Comparison of ENCODE assay signal across 19 cellular contexts in the genomic region with DNA sequence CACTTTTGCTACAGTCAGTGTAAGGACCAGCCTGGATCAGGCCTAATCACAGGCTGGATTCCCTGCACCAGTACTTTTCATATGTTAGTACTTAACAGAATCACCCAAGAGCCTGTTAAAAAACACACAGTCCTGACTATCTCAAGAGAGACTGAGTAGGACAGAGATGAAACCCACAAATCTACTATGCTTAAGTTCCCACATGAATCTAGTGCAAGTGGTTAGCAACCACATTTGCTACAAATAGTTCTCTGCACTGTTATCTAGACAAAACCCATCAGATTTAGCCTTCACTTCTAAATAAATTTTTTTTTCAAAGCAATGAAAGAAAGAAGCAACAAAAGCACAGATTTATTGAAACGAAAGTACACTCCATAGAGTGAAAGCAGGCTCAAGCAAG. TPM values are rescaled to one million over a fixed set of nuclear protein-coding genes. Genes with fewer than 3 reads are reported as not detected.
DNase-seq lines count a peak whose midpoint lies in the region; ATAC-seq and TF ChIP-seq lines count a peak whose summit lies in the region.
"Had no signal": no experiment of that assay in that cellular context is flagged by ENCODE, and none has a peak within 500 bp of the region (broad histone marks: within the 10 kb centered on the region; RNA-seq: fewer than 3 reads in every experiment).

No MANE protein-coding gene starts in this region.

- in situ Hi-C loops in GM13977 (cut with MboI; ENCODE audit: low pct_unique_long_range_greater_than_20kb, low sequenced_read_pairs, unreplicated experiment) = no loop called here

- H3K27me3 ChIP-seq in naive thymus-derived CD4-positive, alpha-beta T cell (ENCODE audit: control insufficient read depth in 2 of 2, insufficient read depth in 2 of 2, low read length in 2 of 2) = no peaks in the 10 kb centered on the region
- H3K27me3 ChIP-seq: MG63 had no signal

- TF ChIP-seq CTCF in GM13977 (IDR thresholded peaks at IDR 0.05; ENCODE audit: extremely low read depth, insufficient read depth, missing control alignments) (no peak), GM10266 (IDR thresholded peaks at IDR 0.05; ENCODE audit: control insufficient read depth, insufficient read depth, low read depth, missing control alignments) (no peak)

- H3K4me1 Mint-ChIP-seq in activated T-cell treated with anti-CD3 and anti-CD28 coated beads, Interleukin-2, amount 50 U/mL, for 24 hours (ENCODE audit: low read depth) = peaks cover 23% of the 10 kb centered on the region
- peaks cover 17 to 32% (median 23%) of the 10 kb centered on the region in 7 donors for H3K4me1 Mint-ChIP-seq in naive thymus-derived CD4-positive, alpha-beta T cell

- POLR2A ChIA-PET in naive thymus-derived CD4-positive, alpha-beta T cell (lab: Charles Lee) = interaction anchor here (0.7 kb wide), 1 partner anchor 207 kb away, joined by 4 read pairs; no protein-coding TSS in a partner anchor

- no peaks in the 10 kb centered on the region for H3K4me1 ChIP-seq in naive thymus-derived CD4-positive, alpha-beta T cell (ENCODE audit: control insufficient read depth in 2 of 2, insufficient read depth in 2 of 2, low read length in 2 of 2)

- no peaks in the 10 kb centered on the region for H3K36me3 ChIP-seq in naive thymus-derived CD4-positive, alpha-beta T cell (ENCODE audit: control insufficient read depth in 2 of 3, insufficient read depth in 3 of 3, low read length in 3 of 3)
- H3K36me3 ChIP-seq: MG63 had no signal

- no peaks in the 10 kb centered on the region for H3K27me3 Mint-ChIP-seq in activated T-cell treated with anti-CD3 and anti-CD28 coated beads, Interleukin-2, amount 50 U/mL, for 24 hours
- H3K27me3 Mint-ChIP-seq in naive thymus-derived CD4-positive, alpha-beta T cell = no peaks in the 10 kb centered on the region

- DNase-seq in activated T-cell treated with anti-CD3 and anti-CD28 coated beads, Interleukin-2, amount 50 U/mL, for 24 hours = no peak
- DNase-seq in activated T-cell treated with anti-CD3 and anti-CD28 coated beads for 4 hours (no peak), GM13977 (ENCODE audit: low spot score) (peak; percentile 14), amniotic epithelial cell (ENCODE audit: low read depth) (peak; percentile 74), NCI-H2227 treated with DMSO at 0.1 percent for 48 hours (lab: John Stamatoyannopoulos, UW) (no peak), GM10266 (ENCODE audit: extremely low spot score) (no peak)
- DNase-seq in naive thymus-derived CD4-positive, alpha-beta T cell = no peak
- DNase-seq: 8988T, AML-193, MG63, NCI-H1092, NCI-H1436, NCI-H187 treated with DMSO at 0.1 percent for 48 hours, NCI-H2107, SHP77 treated with DMSO at 0.1 percent for 48 hours had no signal

- ATAC-seq in naive thymus-derived CD4-positive, alpha-beta T cell = no peak
- no peak for ATAC-seq in HG02642 (IDR thresholded peaks at IDR 0.05; ENCODE audit: poor library complexity, unreplicated experiment)
- ATAC-seq: SK-N-SH treated with all-trans-retinoic acid at 6 μM for 48 hours had no signal

- H3K9me3 Mint-ChIP-seq in activated T-cell treated with anti-CD3 and anti-CD28 coated beads, Interleukin-2, amount 50 U/mL, for 24 hours = peaks cover 4% of the 10 kb centered on the region
- H3K9me3 Mint-ChIP-seq in naive thymus-derived CD4-positive, alpha-beta T cell = peaks cover 0 to 9% (median 1%) of the 10 kb centered on the region in 11 donors

- intact Hi-C loops in naive thymus-derived CD4-positive, alpha-beta T cell (cut with micrococcal nuclease) = no loop called here

- CTCF ChIA-PET in naive thymus-derived CD4-positive, alpha-beta T cell (lab: Charles Lee) = no interaction called here

- H3K36me3 Mint-ChIP-seq in activated T-cell treated with anti-CD3 and anti-CD28 coated beads, Interleukin-2, amount 50 U/mL, for 24 hours (ENCODE audit: low read depth) = peaks cover 13% of the 10 kb centered on the region
- peaks cover 5 to 30% (median 30%) of the 10 kb centered on the region in 5 donors for H3K36me3 Mint-ChIP-seq in naive thymus-derived CD4-positive, alpha-beta T cell

- H3K4me3 ChIP-seq in naive thymus-derived CD4-positive, alpha-beta T cell (ENCODE audit: low read length) = no peak overlapping the region
- H3K4me3 ChIP-seq: MG63 had no signal

- no peaks in the 10 kb centered on the region for H3K9me3 ChIP-seq in naive thymus-derived CD4-positive, alpha-beta T cell (ENCODE audit: control insufficient read depth in 2 of 3, low read length in 3 of 3)

- H3K27ac ChIP-seq in naive thymus-derived CD4-positive, alpha-beta T cell (ENCODE audit: low read depth, low read length) = no peak overlapping the region
- H3K27ac ChIP-seq: C4-2B, RWPE1 had no signal

- H3K4me3 Mint-ChIP-seq in activated T-cell treated with anti-CD3 and anti-CD28 coated beads, Interleukin-2, amount 50 U/mL, for 24 hours = no peak overlapping the region
- H3K4me3 Mint-ChIP-seq in naive thymus-derived CD4-positive, alpha-beta T cell = peak overlapping the region in 1 of 10 donors; percentile 49

- peak overlapping the region; percentile 17 for H3K27ac Mint-ChIP-seq in activated T-cell treated with anti-CD3 and anti-CD28 coated beads, Interleukin-2, amount 50 U/mL, for 24 hours
- peak overlapping the region in 6 of 9 donors; percentile 21 to 73 (median 35) for H3K27ac Mint-ChIP-seq in naive thymus-derived CD4-positive, alpha-beta T cell

RNA-seq across cellular contexts. Expression of a gene that starts 38.9 kb away (rescaled TPM):
- total RNA-seq in naive thymus-derived CD4-positive, alpha-beta T cell = 100 to 1,000 TPM in 2 of 5 experiments, 10 to 100 TPM in 3; 75.8 to 109 (median 78.5) TPM
- polyA plus RNA-seq in naive thymus-derived CD4-positive, alpha-beta T cell = 10 to 100 TPM; 33.9 to 34.9 TPM

RNA-seq across cellular contexts. Expression of a gene that starts 50.3 kb away (rescaled TPM):
- total RNA-seq in naive thymus-derived CD4-positive, alpha-beta T cell = 1 to 10 TPM in 3 of 5 experiments, under 1 TPM in 2; 0.37 to 2.4 (median 1.1) TPM
- polyA plus RNA-seq in naive thymus-derived CD4-positive, alpha-beta T cell = under 1 TPM in 1 of 2 donors, not detected in 1; 0.25 TPM

Comparison
In these comparisons a context has a peak if more than half of its experiments do, and no peak if none do; other contexts are left out.
1. DNase-seq: peak in GM13977 (single experiment) and amniotic epithelial cell (single experiment); none in activated T-cell treated with anti-CD3 and anti-CD28 coated beads, Interleukin-2, amount 50 U/mL, for 24 hours (single experiment), activated T-cell treated with anti-CD3 and anti-CD28 coated beads for 4 hours (single experiment), naive thymus-derived CD4-positive, alpha-beta T cell (0 of 9), NCI-H2227 treated with DMSO at 0.1 percent for 48 hours (single experiment) and GM10266 (single experiment).